ENCODE assay signal across 17 cellular contexts in genomic region chr17:11363575-11363974, GRCh38.
DNase-seq lines count a peak whose midpoint lies in the region; ATAC-seq, FAIRE-seq and TF ChIP-seq lines count a peak whose summit lies in the region.
"Had no signal": no experiment of that assay in that cellular context is flagged by ENCODE, and none has a peak within 500 bp of the region (broad histone marks: within the 10 kb centered on the region; RNA-seq: fewer than 3 reads in every experiment).

No MANE protein-coding gene starts in this region.

- H2AK5ac ChIP-seq in H1 (ENCODE audit: low read depth, low read length), result no peak overlapping the region

- no peak for TF ChIP-seq POLR2A in H1 (IDR thresholded peaks at IDR 0.05; ENCODE audit: control extremely low read depth in 1 of 2, low read depth in 2 of 2, low read length in 2 of 2)

- H4K91ac ChIP-seq in H1 (replicated peaks; ENCODE audit: insufficient read length, low read length), result no peak overlapping the region

- H2BK20ac ChIP-seq in H1 (ENCODE audit: low read length), result no peak overlapping the region

- no peaks in the 10 kb centered on the region for H3K79me1 ChIP-seq in H1 (ENCODE audit: low read depth, low read length)

- DNase-seq in H1 (ENCODE audit: low read depth in 1 of 2, low spot score in 2 of 2) (no peak), hepatocyte (ENCODE audit: low spot score) (no peak), mucosa of gallbladder (ENCODE audit: low spot score) (no peak), DMS79 treated with DMSO at 0.1 percent for 48 hours (lab: John Stamatoyannopoulos, UW) (no peak), HEK293T (ENCODE audit: extremely low spot score) (no peak)
- DNase-seq: AML-193; CD4-positive, alpha-beta T cell; DMS153; DMS79; GF-D8; GOT3 had no signal

- H3K4me1 ChIP-seq in H1 (replicated peaks in 1 of 4; ENCODE audit: control insufficient read depth in 3 of 4, insufficient read depth in 4 of 4, low read length in 3 of 4) (no peaks in the 10 kb centered on the region), hepatocyte (ENCODE audit: insufficient read depth) (peaks cover 9% of the 10 kb centered on the region), mesodermal cell (ENCODE audit: control insufficient read depth, insufficient read depth, low read length, poor library complexity, severe bottlenecking) (no peaks in the 10 kb centered on the region)
- H3K4me1 ChIP-seq: HAP-1 had no signal

- no peak for ATAC-seq in GM21723 (IDR thresholded peaks at IDR 0.05; ENCODE audit: unreplicated experiment)

- H3K9me3 ChIP-seq in H1 (ENCODE audit: insufficient read depth in 2 of 2, low read depth in 1 of 2, low read length in 1 of 2) (no peaks in the 10 kb centered on the region), hepatocyte (ENCODE audit: low read depth) (no peaks in the 10 kb centered on the region), mesodermal cell (ENCODE audit: control insufficient read depth, low read length) (no peaks in the 10 kb centered on the region)
- H3K9me3 ChIP-seq: HAP-1 had no signal

- no peak overlapping the region for H2BK15ac ChIP-seq in H1 (ENCODE audit: low read length)

- H3K27me3 ChIP-seq in H1 (replicated peaks in 1 of 4; ENCODE audit: control insufficient read depth in 3 of 4, extremely low read depth in 1 of 4, insufficient read depth in 3 of 4, low read length in 3 of 4), result no peaks in the 10 kb centered on the region
- no peaks in the 10 kb centered on the region for H3K27me3 ChIP-seq in hepatocyte

- no peaks in the 10 kb centered on the region for H3K23me2 ChIP-seq in H1 (ENCODE audit: low read depth, low read length)

- WGBS in H1 (ENCODE audit: extremely low coverage in 1 of 2, insufficient coverage in 1 of 2, insufficient read length in 1 of 2, insufficient replicate concordance in 2 of 2, low coverage in 1 of 2, low lambda C conversion rate in 2 of 2, missing lambda C conversion rate in 1 of 2), 2 experiments, result 93% methylated on average over 4 of the region's 4 CpGs; no CpG with 5 or more reads in 1 of the 2 experiments
- WGBS in hepatocyte (ENCODE audit: low lambda C conversion rate, missing lambda C conversion rate), result 82% methylated on average over 4 of the region's 4 CpGs
- 92 to 94% methylated on average over 3 to 4 of the region's 4 CpGs for WGBS in mesodermal cell (ENCODE audit: insufficient coverage in 2 of 2), 2 experiments

- H3K9me2 ChIP-seq in hepatocyte (replicated peaks; ENCODE audit: insufficient read depth), result no peaks in the 10 kb centered on the region

- CTCF ChIA-PET in H1 (lab: Charles Lee; ENCODE audit: partially characterized antibody) (interaction anchor here (1.4 kb wide), 1 partner anchor 572 kb away, joined by 5 read pairs; no protein-coding TSS in a partner anchor), HEK293T (lab: Yijun Ruan, JAX) (no interaction called here)

- TF ChIP-seq RAD21 in H1 (IDR thresholded peaks at IDR 0.05 in 1 of 2, conservative IDR thresholded peaks at IDR 0.05 in 1 of 2; ENCODE audit: low read depth in 2 of 2, low read length in 2 of 2), result no peak

- H2BK12ac ChIP-seq in H1 (ENCODE audit: low read depth, low read length), result no peak overlapping the region

- FAIRE-seq in H1 (lab: Jason Lieb, UNC), result peak; percentile 39
- FAIRE-seq: A204.1 had no signal

- H3K4me2 ChIP-seq in H1 (ENCODE audit: insufficient read depth in 1 of 2, low read depth in 2 of 2, low read length in 2 of 2) (no peak overlapping the region), hepatocyte (no peak overlapping the region)

- POLR2A ChIA-PET in H1 (lab: Charles Lee; ENCODE audit: partially characterized antibody), result no interaction called here
- POLR2A ChIA-PET in HEK293T (lab: Yijun Ruan, JAX), result no interaction called here

- H4K20me1 ChIP-seq in H1 (replicated peaks in 1 of 2; ENCODE audit: control insufficient read depth in 1 of 2, insufficient read depth in 2 of 2, low read length in 2 of 2) (no peaks in the 10 kb centered on the region), hepatocyte (ENCODE audit: insufficient read depth, poor library complexity, severe bottlenecking) (no peaks in the 10 kb centered on the region)

- H2BK5ac ChIP-seq in H1 (ENCODE audit: low read depth, low read length), result no peak overlapping the region

- H3K23ac ChIP-seq in H1 (ENCODE audit: insufficient read length), result no peak overlapping the region

- no peak overlapping the region; the same call in 1 of the 2 replicates for H2AFZ ChIP-seq in H1 (ENCODE audit: low read length)
- H2AFZ ChIP-seq in hepatocyte, result no peak overlapping the region

- H3K79me2 ChIP-seq in H1 (ENCODE audit: control insufficient read depth in 1 of 2, insufficient read depth in 2 of 2, low read length in 2 of 2) (no peaks in the 10 kb centered on the region), hepatocyte (no peaks in the 10 kb centered on the region)

- no peak overlapping the region for H3K9ac ChIP-seq in H1 (replicated peaks in 1 of 4; ENCODE audit: extremely low read depth in 1 of 4, low read depth in 3 of 4, low read length in 3 of 4)

- H3K27ac ChIP-seq in H1 (ENCODE audit: low read depth, low read length) (no peak overlapping the region), hepatocyte (peak overlapping the region; percentile 37), mesodermal cell (ENCODE audit: low read depth, low read length, severe bottlenecking) (peak overlapping the region; percentile 69)
- H3K27ac ChIP-seq: C4-2B, HL-60 had no signal

- TF ChIP-seq CTCF in H1 (IDR thresholded peaks at IDR 0.05; ENCODE audit: control extremely low read depth in 1 of 3, insufficient read depth in 1 of 3, low read depth in 1 of 3, low read length in 3 of 3) (no peak), hepatocyte (IDR thresholded peaks at IDR 0.05; ENCODE audit: poor library complexity) (no peak)

- no peak overlapping the region for H4K5ac ChIP-seq in H1 (ENCODE audit: insufficient read length, low read depth, low read length)

- H2BK120ac ChIP-seq in H1 (replicated peaks; ENCODE audit: low read depth, low read length), result no peak overlapping the region

- H3K36me3 ChIP-seq in H1 (ENCODE audit: control insufficient read depth in 2 of 4, insufficient read depth in 4 of 4, low read length in 3 of 4), result no peaks in the 10 kb centered on the region
- H3K36me3 ChIP-seq in hepatocyte (replicated peaks; ENCODE audit: insufficient read depth, low read depth), result no peaks in the 10 kb centered on the region
- H3K36me3 ChIP-seq in mesodermal cell (ENCODE audit: control insufficient read depth, insufficient read depth, low read length), result no peaks in the 10 kb centered on the region
- H3K36me3 ChIP-seq: HAP-1 had no signal

- H3K4me3 ChIP-seq in H1 (ENCODE audit: extremely low read depth in 1 of 4, insufficient read depth in 2 of 4, low read depth in 3 of 4, low read length in 4 of 4) (no peak overlapping the region), hepatocyte (no peak overlapping the region), mesodermal cell (ENCODE audit: extremely low read depth, insufficient read depth, low read length, poor library complexity, severe bottlenecking) (no peak overlapping the region)
- H3K4me3 ChIP-seq: HAP-1 had no signal

- no peak for TF ChIP-seq EP300 in H1 (IDR thresholded peaks at IDR 0.05; ENCODE audit: borderline replicate concordance in 1 of 2, low read depth in 2 of 2, low read length in 2 of 2)

- H3K14ac ChIP-seq in H1 (ENCODE audit: insufficient read length), result no peak overlapping the region

- no peak overlapping the region for H3K56ac ChIP-seq in H1 (replicated peaks; ENCODE audit: insufficient read length, low read depth, low read length)

- no peak overlapping the region for H3K4ac ChIP-seq in H1 (replicated peaks; ENCODE audit: insufficient read length, low read depth, low read length)

- H3K18ac ChIP-seq in H1 (ENCODE audit: extremely low read depth, low read length), result no peak overlapping the region

- no peak overlapping the region for H4K8ac ChIP-seq in H1 (ENCODE audit: extremely low read depth, insufficient read depth, low read length)

TF ChIP-seq in H1, 55 proteins besides CTCF, POLR2A, EP300 and RAD21:
- no peak for TF ChIP-seq GABPA (IDR thresholded peaks at IDR 0.05; ENCODE audit: borderline replicate concordance, insufficient read depth, low read length)
- TF ChIP-seq NANOG (IDR thresholded peaks at IDR 0.05; ENCODE audit: insufficient read depth, low read depth, low read length, poor library complexity, severe bottlenecking), result no peak

TF ChIP-seq in HEK293T, 16 proteins besides CTCF, POLR2A, EP300 and RAD21:
- TF ChIP-seq FOXA1 (IDR thresholded peaks at IDR 0.05), result no peak
- no peak for TF ChIP-seq SP1 (IDR thresholded peaks at IDR 0.05)
- no peak for TF ChIP-seq FOXK2 (IDR thresholded peaks at IDR 0.05)
- TF ChIP-seq LEF1 (IDR thresholded peaks at IDR 0.05; ENCODE audit: borderline replicate concordance), result no peak
- no peak for TF ChIP-seq FOXM1 (IDR thresholded peaks at IDR 0.05; ENCODE audit: borderline replicate concordance)
